ENCODE assay signal across 10 cellular contexts in the genomic region with DNA sequence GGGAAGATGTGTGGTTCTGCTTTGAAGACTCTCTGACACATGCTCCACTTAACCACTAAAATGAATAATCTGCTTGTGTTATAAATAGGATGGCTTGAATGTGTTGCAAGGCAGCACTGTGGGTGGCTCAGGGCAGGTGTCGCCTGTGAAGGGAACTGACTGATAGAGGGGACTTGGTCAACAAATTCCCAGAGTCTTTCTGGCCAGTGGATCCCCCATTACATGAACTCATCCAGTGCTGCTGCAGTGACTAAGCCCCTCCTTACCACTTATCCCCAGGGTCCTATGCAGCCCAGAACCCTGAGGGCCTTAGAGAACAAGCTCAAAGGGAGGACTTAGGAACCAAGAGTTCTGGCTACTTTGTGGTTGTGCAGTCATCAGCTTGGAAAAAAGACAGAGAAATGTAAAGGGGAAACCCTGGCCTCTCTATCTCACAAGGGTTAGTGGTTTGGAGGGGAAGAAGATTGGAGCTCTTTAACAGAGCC.
DNase-seq lines count a peak whose midpoint lies in the region; ATAC-seq and TF ChIP-seq lines count a peak whose summit lies in the region.
"Had no signal": no experiment of that assay in that cellular context is flagged by ENCODE, and none has a peak within 500 bp of the region (broad histone marks: within the 10 kb centered on the region; RNA-seq: fewer than 3 reads in every experiment).

No MANE protein-coding gene starts in this region.

- intact Hi-C loops in activated CD8-positive, alpha-beta T cell treated with anti-CD3 and anti-CD28 coated beads for 36 hours (cut with micrococcal nuclease), result no loop called here

- peaks cover 40% of the 10 kb centered on the region for H3K4me1 Mint-ChIP-seq in activated CD8-positive, alpha-beta T cell treated with anti-CD3 and anti-CD28 coated beads for 36 hours (ENCODE audit: low read depth)
- peaks cover 42% of the 10 kb centered on the region for H3K4me1 Mint-ChIP-seq in activated CD8-positive, alpha-beta T cell treated with anti-CD3 and anti-CD28 coated beads, Interleukin-2, amount 10 ng/mL, durations not matched to agents 7 days and 5 days (ENCODE audit: low read depth)
- H3K4me1 Mint-ChIP-seq in CD8-positive, alpha-beta memory T cell, result peaks cover 3 to 12% (median 11%) of the 10 kb centered on the region in 3 donors

- CTCF ChIA-PET in activated CD8-positive, alpha-beta T cell treated with anti-CD3 and anti-CD28 coated beads for 36 hours (lab: Charles Lee), result interaction anchor here (0.5 to 0.9 kb wide), 2 partner anchors 12 to 565 kb away, joined by 3 read pairs; no protein-coding TSS in a partner anchor
- CTCF ChIA-PET in activated CD8-positive, alpha-beta T cell treated with anti-CD3 and anti-CD28 coated beads, Interleukin-2, amount 10 ng/mL, durations not matched to agents 7 days and 5 days (lab: Charles Lee), result interaction anchor here (1.2 to 2.2 kb wide), 3 partner anchors 12 to 56 kb away, joined by 3 to 6 read pairs (median 3); no protein-coding TSS in a partner anchor
- CTCF ChIA-PET in CD8-positive, alpha-beta memory T cell (lab: Charles Lee), result no interaction called here

- H3K27me3 ChIP-seq in CD8-positive, alpha-beta memory T cell (ENCODE audit: insufficient read depth, low read length, poor library complexity, severe bottlenecking), result no peaks in the 10 kb centered on the region
- no peaks in the 10 kb centered on the region for H3K27me3 ChIP-seq in suprapubic skin

- no peak overlapping the region for H3K27ac ChIP-seq in CD8-positive, alpha-beta memory T cell (ENCODE audit: low read depth, low read length)
- no peak overlapping the region for H3K27ac ChIP-seq in suprapubic skin

- no peaks in the 10 kb centered on the region for H3K9me3 ChIP-seq in CD8-positive, alpha-beta memory T cell (ENCODE audit: low read length)
- no peaks in the 10 kb centered on the region for H3K9me3 ChIP-seq in suprapubic skin

- WGBS in suprapubic skin, result 100% methylated on average over 1 of the region's 1 CpG

- TF ChIP-seq CTCF in activated CD8-positive, alpha-beta T cell treated with anti-CD3 and anti-CD28 coated beads for 36 hours (IDR thresholded peaks at IDR 0.05), result no peak
- no peak for TF ChIP-seq CTCF in suprapubic skin (IDR thresholded peaks at IDR 0.05)

- ATAC-seq in activated CD8-positive, alpha-beta T cell treated with anti-CD3 and anti-CD28 coated beads for 36 hours, result peak; percentile 28
- ATAC-seq in activated CD8-positive, alpha-beta T cell treated with anti-CD3 and anti-CD28 coated beads, Interleukin-2, amount 10 ng/mL, durations not matched to agents 7 days and 5 days, result no peak
- peak; percentile 48 for ATAC-seq in HG02885 (IDR thresholded peaks at IDR 0.05; ENCODE audit: poor library complexity, unreplicated experiment)

- H3K4me3 ChIP-seq in CD8-positive, alpha-beta memory T cell (ENCODE audit: low read length), result no peak overlapping the region
- H3K4me3 ChIP-seq in suprapubic skin, result no peak overlapping the region

- peak; percentile 54 for DNase-seq in activated CD8-positive, alpha-beta T cell treated with anti-CD3 and anti-CD28 coated beads for 36 hours
- DNase-seq in activated CD8-positive, alpha-beta T cell treated with anti-CD3 and anti-CD28 coated beads, Interleukin-2, amount 10 ng/mL, durations not matched to agents 7 days and 5 days, result no peak
- peak; percentile 52 to 64 for DNase-seq in activated T-cell treated with anti-CD3 and anti-CD28 coated beads, Interleukin-2, amount 50 U/mL, for 48 hours
- peak; percentile 11 for DNase-seq in stimulated activated CD4-positive, alpha-beta T cell treated with anti-CD3 and anti-CD28 coated beads, Interleukin-4, amount 100 ng/mL, for 24 hours
- DNase-seq in CD8-positive, alpha-beta memory T cell, result no peak
- DNase-seq in suprapubic skin (ENCODE audit: low spot score in 2 of 2) (no peak), germinal center (ENCODE audit: low spot score) (no peak)
- DNase-seq: AML-193 had no signal

- no peak overlapping the region for H3K27ac Mint-ChIP-seq in activated CD8-positive, alpha-beta T cell treated with anti-CD3 and anti-CD28 coated beads for 36 hours
- H3K27ac Mint-ChIP-seq in activated CD8-positive, alpha-beta T cell treated with anti-CD3 and anti-CD28 coated beads, Interleukin-2, amount 10 ng/mL, durations not matched to agents 7 days and 5 days, result no peak overlapping the region
- no peak overlapping the region for H3K27ac Mint-ChIP-seq in CD8-positive, alpha-beta memory T cell
- H3K27ac Mint-ChIP-seq: dendritic cell treated with granulocyte-macrophage colony-stimulating factor and Interleukin-4, amounts not matched to agents 40 ng/mL and 50 ng/mL, for 4 days had no signal

- peaks cover 9% of the 10 kb centered on the region for H3K27me3 Mint-ChIP-seq in activated CD8-positive, alpha-beta T cell treated with anti-CD3 and anti-CD28 coated beads for 36 hours
- peaks cover 5% of the 10 kb centered on the region for H3K27me3 Mint-ChIP-seq in activated CD8-positive, alpha-beta T cell treated with anti-CD3 and anti-CD28 coated beads, Interleukin-2, amount 10 ng/mL, durations not matched to agents 7 days and 5 days (ENCODE audit: low read depth)
- peaks cover 0 to 8% of the 10 kb centered on the region in 2 donors for H3K27me3 Mint-ChIP-seq in CD8-positive, alpha-beta memory T cell

- no peaks in the 10 kb centered on the region for H3K36me3 Mint-ChIP-seq in activated CD8-positive, alpha-beta T cell treated with anti-CD3 and anti-CD28 coated beads for 36 hours (ENCODE audit: low read depth)
- no peaks in the 10 kb centered on the region for H3K36me3 Mint-ChIP-seq in activated CD8-positive, alpha-beta T cell treated with anti-CD3 and anti-CD28 coated beads, Interleukin-2, amount 10 ng/mL, durations not matched to agents 7 days and 5 days (ENCODE audit: low read depth)
- H3K36me3 Mint-ChIP-seq in CD8-positive, alpha-beta memory T cell, result no peaks in the 10 kb centered on the region

- H3K4me3 Mint-ChIP-seq in activated CD8-positive, alpha-beta T cell treated with anti-CD3 and anti-CD28 coated beads for 36 hours, result no peak overlapping the region
- no peak overlapping the region for H3K4me3 Mint-ChIP-seq in activated CD8-positive, alpha-beta T cell treated with anti-CD3 and anti-CD28 coated beads, Interleukin-2, amount 10 ng/mL, durations not matched to agents 7 days and 5 days
- H3K4me3 Mint-ChIP-seq in CD8-positive, alpha-beta memory T cell, result no peak overlapping the region
- H3K4me3 Mint-ChIP-seq: dendritic cell treated with granulocyte-macrophage colony-stimulating factor and Interleukin-4, amounts not matched to agents 40 ng/mL and 50 ng/mL, for 4 days had no signal

- H3K4me1 ChIP-seq in CD8-positive, alpha-beta memory T cell (ENCODE audit: insufficient read depth, low read length), result no peaks in the 10 kb centered on the region
- H3K4me1 ChIP-seq in suprapubic skin, result no peaks in the 10 kb centered on the region

- TF ChIP-seq EP300 in suprapubic skin (IDR thresholded peaks at IDR 0.05), result no peak

- no peaks in the 10 kb centered on the region for H3K36me3 ChIP-seq in CD8-positive, alpha-beta memory T cell (ENCODE audit: insufficient read depth, low read length)
- H3K36me3 ChIP-seq in suprapubic skin, result no peaks in the 10 kb centered on the region

- POLR2A ChIA-PET in activated CD8-positive, alpha-beta T cell treated with anti-CD3 and anti-CD28 coated beads for 36 hours (lab: Charles Lee), result interaction anchor here (1.1 kb wide), 1 partner anchor 12 kb away, joined by 3 read pairs; no protein-coding TSS in a partner anchor
- POLR2A ChIA-PET in activated CD8-positive, alpha-beta T cell treated with anti-CD3 and anti-CD28 coated beads, Interleukin-2, amount 10 ng/mL, durations not matched to agents 7 days and 5 days (lab: Charles Lee), result no interaction called here
- POLR2A ChIA-PET in CD8-positive, alpha-beta memory T cell (lab: Charles Lee), result no interaction called here

- TF ChIP-seq POLR2A in suprapubic skin (IDR thresholded peaks at IDR 0.05), result no peak

- H3K9me3 Mint-ChIP-seq in activated CD8-positive, alpha-beta T cell treated with anti-CD3 and anti-CD28 coated beads for 36 hours, result no peaks in the 10 kb centered on the region
- no peaks in the 10 kb centered on the region for H3K9me3 Mint-ChIP-seq in activated CD8-positive, alpha-beta T cell treated with anti-CD3 and anti-CD28 coated beads, Interleukin-2, amount 10 ng/mL, durations not matched to agents 7 days and 5 days (ENCODE audit: insufficient read depth)
- no peaks in the 10 kb centered on the region for H3K9me3 Mint-ChIP-seq in CD8-positive, alpha-beta memory T cell
- H3K9me3 Mint-ChIP-seq: dendritic cell treated with granulocyte-macrophage colony-stimulating factor and Interleukin-4, amounts not matched to agents 40 ng/mL and 50 ng/mL, for 4 days had no signal

Comparison
In these comparisons a context has a peak if more than half of its experiments do, and no peak if none do; other contexts are left out.
1. DNase-seq: peak in activated CD8-positive, alpha-beta T cell treated with anti-CD3 and anti-CD28 coated beads for 36 hours (single experiment), activated T-cell treated with anti-CD3 and anti-CD28 coated beads, Interleukin-2, amount 50 U/mL, for 48 hours (2 of 2) and stimulated activated CD4-positive, alpha-beta T cell treated with anti-CD3 and anti-CD28 coated beads, Interleukin-4, amount 100 ng/mL, for 24 hours (single experiment); none in activated CD8-positive, alpha-beta T cell treated with anti-CD3 and anti-CD28 coated beads, Interleukin-2, amount 10 ng/mL, durations not matched to agents 7 days and 5 days (single experiment), CD8-positive, alpha-beta memory T cell (0 of 5), suprapubic skin (0 of 2) and germinal center (single experiment).